ENCODE assay signal across 26 cellular contexts in genomic region chr11:93655047-93655446, GRCh38. TPM values are rescaled to one million over a fixed set of nuclear protein-coding genes. Genes with fewer than 3 reads are reported as not detected.
A peak's percentile ranks its signal among the peaks of the same experiment; 100 is the strongest.
DNase-seq lines count a peak whose midpoint lies in the region; ATAC-seq and TF ChIP-seq lines count a peak whose summit lies in the region.
"Had no signal": no experiment of that assay in that cellular context is flagged by ENCODE, and none has a peak within 500 bp of the region (broad histone marks: within the 10 kb centered on the region; RNA-seq: fewer than 3 reads in every experiment).

No MANE protein-coding gene starts in this region.

- no peaks in the 10 kb centered on the region for H3K9me2 ChIP-seq in Loucy (replicated peaks; ENCODE audit: low read depth, low read length)

- H3K27me3 Mint-ChIP-seq in CD14-positive monocyte (ENCODE audit: low read depth in 3 of 3), result peaks cover 0 to 9% (median 2%) of the 10 kb centered on the region in 3 donors

- H3K79me2 ChIP-seq in Loucy (ENCODE audit: insufficient read depth, low read length), result no peaks in the 10 kb centered on the region

- H3K27ac Mint-ChIP-seq in CD14-positive monocyte, result peak overlapping the region; percentile 87 to 97 (median 92)
- H3K27ac Mint-ChIP-seq: activated naive CD4-positive, alpha-beta T cell treated with anti-CD3 and anti-CD28 coated beads, Interleukin-2, amount 50 U/mL, for 24 hours; naive thymus-derived CD8-positive, alpha-beta T cell; WTC11 had no signal

- H3K9me3 ChIP-seq in Loucy (ENCODE audit: insufficient read depth, low read depth, low read length) (no peaks in the 10 kb centered on the region), lower lobe of right lung (no peaks in the 10 kb centered on the region)
- H3K9me3 ChIP-seq: breast epithelium, Caco-2, stomach, thyroid gland had no signal

- H4K20me1 ChIP-seq in Loucy (ENCODE audit: insufficient read depth, low read length, poor library complexity, severe bottlenecking), result no peaks in the 10 kb centered on the region

- H3K4me3 Mint-ChIP-seq in CD14-positive monocyte, result no peak overlapping the region
- H3K4me3 Mint-ChIP-seq: activated naive CD4-positive, alpha-beta T cell treated with anti-CD3 and anti-CD28 coated beads, Interleukin-2, amount 50 U/mL, for 24 hours; naive thymus-derived CD8-positive, alpha-beta T cell; WTC11 had no signal

- H3K4me1 ChIP-seq in Loucy (ENCODE audit: insufficient read depth, low read length, poor library complexity, severe bottlenecking) (peaks cover 11% of the 10 kb centered on the region), lower lobe of right lung (no peaks in the 10 kb centered on the region)
- H3K4me1 ChIP-seq: breast epithelium had no signal

- no peak overlapping the region for H3K27ac ChIP-seq in lower lobe of right lung
- H3K27ac ChIP-seq: breast epithelium, epithelial cell of prostate, stomach, thyroid gland had no signal

- H3K36me3 ChIP-seq in Loucy (ENCODE audit: insufficient read depth, low read length) (no peaks in the 10 kb centered on the region), lower lobe of right lung (no peaks in the 10 kb centered on the region)
- H3K36me3 ChIP-seq: breast epithelium, stomach, thyroid gland had no signal

- DNase-seq in CD14-positive monocyte (ENCODE audit: low spot score) (peak; percentile 64), SIG-M5 treated with dmso at 0.1 percent for 504 hours (lab: John Stamatoyannopoulos, UW; ENCODE audit: unreplicated experiment) (peak; percentile 71), lower lobe of right lung (no peak)
- no peak for DNase-seq in stimulated activated CD4-positive, alpha-beta T cell treated with anti-CD3 and anti-CD28 coated beads, Interleukin-2, amount 100 ng/mL, for 24 hours
- DNase-seq in NK-92 treated with Interleukin-12 subunit alpha and Interleukin-12 subunit beta, amount 100 ng/mL, for 24 hours (lab: John Stamatoyannopoulos, UW), result no peak
- DNase-seq: Caco-2; DMS79 treated with DMSO at 0.1 percent for 48 hours; effector CD4-positive, alpha-beta T cell; glutamatergic neuron; left ventricle myocardium superior; naive thymus-derived CD8-positive, alpha-beta T cell; NCI-H1105; NCI-H1930; NCI-H524 treated with DMSO at 0.1 percent for 48 hours; stomach; T1000; thyroid gland had no signal

- peaks cover 3 to 12% (median 8%) of the 10 kb centered on the region in 7 donors for H3K9me3 Mint-ChIP-seq in CD14-positive monocyte
- H3K9me3 Mint-ChIP-seq: activated naive CD4-positive, alpha-beta T cell treated with anti-CD3 and anti-CD28 coated beads, Interleukin-2, amount 50 U/mL, for 24 hours; naive thymus-derived CD8-positive, alpha-beta T cell; WTC11 had no signal

- TF ChIP-seq CTCF in CD14-positive monocyte (IDR thresholded peaks at IDR 0.05) (no peak), Loucy (conservative IDR thresholded peaks at IDR 0.05; ENCODE audit: low read length) (no peak), lower lobe of right lung (IDR thresholded peaks at IDR 0.05) (no peak)

- intact Hi-C loops in CD14-positive monocyte (cut with micrococcal nuclease), result loop anchor here in 1 of 2 donors (10.0 kb wide), 2 partner anchors 110 to 420 kb away; partner anchors contain the start of gene SMCO4
- intact Hi-C loops in lower lobe of right lung (cut with DNase I), result no loop called here

- peaks cover 0 to 3% of the 10 kb centered on the region in 2 donors for H3K36me3 Mint-ChIP-seq in CD14-positive monocyte
- H3K36me3 Mint-ChIP-seq: activated naive CD4-positive, alpha-beta T cell treated with anti-CD3 and anti-CD28 coated beads, Interleukin-2, amount 50 U/mL, for 24 hours; naive thymus-derived CD8-positive, alpha-beta T cell; WTC11 had no signal

- peak overlapping the region; percentile 21 for H3K4me2 ChIP-seq in Loucy (ENCODE audit: low read depth, low read length, poor library complexity, severe bottlenecking)

- no peak overlapping the region for H2AFZ ChIP-seq in Loucy (ENCODE audit: low read length)

- H3K27me3 ChIP-seq in Loucy (ENCODE audit: insufficient read depth, low read length, poor library complexity, severe bottlenecking) (no peaks in the 10 kb centered on the region), lower lobe of right lung (ENCODE audit: low read depth) (peaks cover 7% of the 10 kb centered on the region)
- H3K27me3 ChIP-seq: breast epithelium, stomach, thyroid gland had no signal

- no peak overlapping the region for H3K9ac ChIP-seq in Loucy (ENCODE audit: low read depth, low read length, poor library complexity, severe bottlenecking)

- no peak for TF ChIP-seq POLR2A in GM18505 (IDR thresholded peaks at IDR 0.05; ENCODE audit: borderline replicate concordance, extremely low read depth, insufficient read depth, insufficient read length)

- H3F3A ChIP-seq in Loucy (ENCODE audit: low read depth), result no peaks in the 10 kb centered on the region

- no peak overlapping the region for H3K4me3 ChIP-seq in Loucy (ENCODE audit: low read length, poor library complexity, severe bottlenecking)
- no peak overlapping the region for H3K4me3 ChIP-seq in lower lobe of right lung
- H3K4me3 ChIP-seq: breast epithelium, skin epidermis, stomach, thyroid gland had no signal

- peaks cover 39% of the 10 kb centered on the region for H3K4me1 Mint-ChIP-seq in CD14-positive monocyte
- H3K4me1 Mint-ChIP-seq: WTC11 had no signal

- peak; percentile 64 to 75 for ATAC-seq in lower lobe of right lung
- ATAC-seq in GM18505 (IDR thresholded peaks at IDR 0.05; ENCODE audit: unreplicated experiment), result no peak
- no peak for ATAC-seq in HG02884 (IDR thresholded peaks at IDR 0.05; ENCODE audit: unreplicated experiment)
- ATAC-seq: HCT116; left ventricle myocardium superior; naive thymus-derived CD8-positive, alpha-beta T cell; WTC11 had no signal

RNA-seq across cellular contexts. Expression of gene CEP295, which starts 6.4 kb away (rescaled TPM):
- under 1 TPM; 0.29 to 1.00 TPM for polyA plus RNA-seq in CD14-positive monocyte
- total RNA-seq in lower lobe of right lung, result 8.7 TPM

Comparison
In these comparisons a context has a peak if more than half of its experiments do, and no peak if none do; other contexts are left out.
1. DNase-seq: peak in CD14-positive monocyte (single experiment) and SIG-M5 treated with dmso at 0.1 percent for 504 hours (single experiment); none in lower lobe of right lung (single experiment), stimulated activated CD4-positive, alpha-beta T cell treated with anti-CD3 and anti-CD28 coated beads, Interleukin-2, amount 100 ng/mL, for 24 hours (0 of 2) and NK-92 treated with Interleukin-12 subunit alpha and Interleukin-12 subunit beta, amount 100 ng/mL, for 24 hours (single experiment).
2. ATAC-seq: peak in lower lobe of right lung (2 of 2); none in GM18505 (single experiment) and HG02884 (single experiment).